In genomic region chr2:45496869-45497268, GRCh38 we compare ENCODE assay signal across 23 cellular contexts.
A peak's percentile ranks its signal among the peaks of the same experiment; 100 is the strongest.
DNase-seq lines count a peak whose midpoint lies in the region; ATAC-seq and TF ChIP-seq lines count a peak whose summit lies in the region.
"Had no signal": no experiment of that assay in that cellular context is flagged by ENCODE, and none has a peak within 500 bp of the region (broad histone marks: within the 10 kb centered on the region; RNA-seq: fewer than 3 reads in every experiment).

No MANE protein-coding gene starts in this region.

- no peaks in the 10 kb centered on the region for H4K20me1 ChIP-seq in Karpas-422 (ENCODE audit: insufficient read depth, low read depth, low read length)
- H4K20me1 ChIP-seq: BLaER1 had no signal

- CTCF ChIA-PET in CD4-positive, alpha-beta memory T cell (lab: Charles Lee; ENCODE audit: partially characterized antibody): interaction anchor here (1.2 to 1.9 kb wide), 2 partner anchors 71 to 515 kb away, joined by 3 to 8 read pairs; no protein-coding TSS in a partner anchor

- no peak overlapping the region for H2BK12ac ChIP-seq in trophoblast cell (ENCODE audit: low read length)

- H3K79me2 ChIP-seq in Karpas-422 (ENCODE audit: low read length): no peaks in the 10 kb centered on the region
- no peaks in the 10 kb centered on the region for H3K79me2 ChIP-seq in parathyroid adenoma
- no peaks in the 10 kb centered on the region for H3K79me2 ChIP-seq in trophoblast cell (ENCODE audit: control insufficient read depth, insufficient read depth, low read length, poor library complexity)

- H2AFZ ChIP-seq in Karpas-422 (ENCODE audit: low read length) (no peak overlapping the region), parathyroid adenoma (peak overlapping the region; percentile 33), trophoblast cell (ENCODE audit: insufficient read depth, low read length, poor library complexity) (no peak overlapping the region)

- POLR2A ChIA-PET in CD4-positive, alpha-beta memory T cell (lab: Charles Lee; ENCODE audit: partially characterized antibody): no interaction called here

- no peak overlapping the region for H3K14ac ChIP-seq in trophoblast cell (ENCODE audit: low read length)

- no peak for ATAC-seq in HG02973 (IDR thresholded peaks at IDR 0.05; ENCODE audit: unreplicated experiment)
- ATAC-seq: left lobe of liver; natural killer cell treated with Interleukin-12 subunit alpha and Interleukin-12 subunit beta and Interleukin-15 and Interleukin-18, amount 100 ng/mL, for 72 hours; sciatic nerve had no signal

- H3K27me3 Mint-ChIP-seq in activated T-cell treated with anti-CD3 and anti-CD28 coated beads, Interleukin-2, amount 50 U/mL, for 24 hours: no peaks in the 10 kb centered on the region
- H3K27me3 Mint-ChIP-seq in activated naive CD8-positive, alpha-beta T cell: no peaks in the 10 kb centered on the region
- no peaks in the 10 kb centered on the region for H3K27me3 Mint-ChIP-seq in CD4-positive, alpha-beta memory T cell
- H3K27me3 Mint-ChIP-seq: activated CD8-positive, alpha-beta memory T cell treated with anti-CD3 and anti-CD28 coated beads, Interleukin-2, amount 10 ng/mL, durations not matched to agents 7 days and 5 days; natural killer cell treated with Interleukin-12 subunit alpha and Interleukin-12 subunit beta and Interleukin-15 and Interleukin-18, amount 100 ng/mL, for 72 hours had no signal

- WGBS in trophoblast cell (ENCODE audit: extremely low coverage, insufficient coverage, insufficient read length): no CpG with 5 or more reads among the region's 2 CpGs

- H2AK5ac ChIP-seq in trophoblast cell (ENCODE audit: low read length): no peak overlapping the region

- no peak for TF ChIP-seq CTCF in parathyroid adenoma (IDR thresholded peaks at IDR 0.05)

- peaks cover 27% of the 10 kb centered on the region for H3K36me3 Mint-ChIP-seq in activated T-cell treated with anti-CD3 and anti-CD28 coated beads, Interleukin-2, amount 50 U/mL, for 24 hours (ENCODE audit: low read depth)
- peaks cover 6% of the 10 kb centered on the region for H3K36me3 Mint-ChIP-seq in activated naive CD8-positive, alpha-beta T cell
- peaks cover 0 to 13% of the 10 kb centered on the region in 2 donors for H3K36me3 Mint-ChIP-seq in CD4-positive, alpha-beta memory T cell
- H3K36me3 Mint-ChIP-seq: natural killer cell treated with Interleukin-12 subunit alpha and Interleukin-12 subunit beta and Interleukin-15 and Interleukin-18, amount 100 ng/mL, for 72 hours had no signal

- H3K4me3 ChIP-seq in Karpas-422 (ENCODE audit: low read length) (no peak overlapping the region), parathyroid adenoma (ENCODE audit: low read depth, low read length) (no peak overlapping the region), trophoblast cell (ENCODE audit: low read depth, low read length) (no peak overlapping the region)
- H3K4me3 ChIP-seq in CD4-positive, alpha-beta memory T cell (ENCODE audit: low read length in 2 of 2): no peak overlapping the region
- H3K4me3 ChIP-seq: ascending aorta, BLaER1, SK-N-MC, thyroid gland had no signal

- H3K9me2 ChIP-seq in Karpas-422 (replicated peaks; ENCODE audit: insufficient read depth, low read length): no peaks in the 10 kb centered on the region

- no peak overlapping the region for H2BK120ac ChIP-seq in trophoblast cell (ENCODE audit: insufficient read depth, low read length, poor library complexity)

- no peak overlapping the region for H3K23ac ChIP-seq in trophoblast cell (ENCODE audit: low read length)

- no peak overlapping the region for H3K4ac ChIP-seq in trophoblast cell (ENCODE audit: low read depth, low read length)

- H3K9me3 Mint-ChIP-seq in activated T-cell treated with anti-CD3 and anti-CD28 coated beads, Interleukin-2, amount 50 U/mL, for 24 hours: no peaks in the 10 kb centered on the region
- H3K9me3 Mint-ChIP-seq in activated naive CD8-positive, alpha-beta T cell (ENCODE audit: low read depth): no peaks in the 10 kb centered on the region
- H3K9me3 Mint-ChIP-seq in CD4-positive, alpha-beta memory T cell: peaks cover 0 to 2% (median 0%) of the 10 kb centered on the region in 8 donors

- H3K79me1 ChIP-seq in trophoblast cell (ENCODE audit: low read length): no peaks in the 10 kb centered on the region

- intact Hi-C loops in CD4-positive, alpha-beta memory T cell (cut with micrococcal nuclease): no loop called here

- no peak overlapping the region for H3K4me2 ChIP-seq in Karpas-422 (ENCODE audit: low read depth, low read length, poor library complexity, severe bottlenecking)
- no peak overlapping the region for H3K4me2 ChIP-seq in parathyroid adenoma (ENCODE audit: low read length)
- H3K4me2 ChIP-seq in trophoblast cell (ENCODE audit: low read length): no peak overlapping the region
- H3K4me2 ChIP-seq: BLaER1 had no signal

- no peak overlapping the region for H3K18ac ChIP-seq in trophoblast cell (ENCODE audit: low read length)

- peak overlapping the region; percentile 93 for H3K27ac Mint-ChIP-seq in activated T-cell treated with anti-CD3 and anti-CD28 coated beads, Interleukin-2, amount 50 U/mL, for 24 hours
- peak overlapping the region; percentile 19 for H3K27ac Mint-ChIP-seq in activated naive CD8-positive, alpha-beta T cell
- peak overlapping the region in 3 of 7 donors; percentile 11 to 53 (median 13) for H3K27ac Mint-ChIP-seq in CD4-positive, alpha-beta memory T cell
- H3K27ac Mint-ChIP-seq: activated CD8-positive, alpha-beta memory T cell treated with anti-CD3 and anti-CD28 coated beads, Interleukin-2, amount 10 ng/mL, durations not matched to agents 7 days and 5 days; mesothelial cell of epicardium; natural killer cell treated with Interleukin-12 subunit alpha and Interleukin-12 subunit beta and Interleukin-15 and Interleukin-18, amount 100 ng/mL, for 72 hours had no signal

- H4K8ac ChIP-seq in trophoblast cell (ENCODE audit: low read depth, low read length): no peak overlapping the region

- H3K4me3 Mint-ChIP-seq in activated T-cell treated with anti-CD3 and anti-CD28 coated beads, Interleukin-2, amount 50 U/mL, for 24 hours: peak overlapping the region; percentile 14
- H3K4me3 Mint-ChIP-seq in activated naive CD8-positive, alpha-beta T cell: no peak overlapping the region
- no peak overlapping the region for H3K4me3 Mint-ChIP-seq in CD4-positive, alpha-beta memory T cell
- H3K4me3 Mint-ChIP-seq: activated CD8-positive, alpha-beta memory T cell treated with anti-CD3 and anti-CD28 coated beads, Interleukin-2, amount 10 ng/mL, durations not matched to agents 7 days and 5 days; mesothelial cell of epicardium; natural killer cell treated with Interleukin-12 subunit alpha and Interleukin-12 subunit beta and Interleukin-15 and Interleukin-18, amount 100 ng/mL, for 72 hours had no signal

- H3K27ac ChIP-seq in Karpas-422 (ENCODE audit: low read length) (peak overlapping the region; percentile 27), parathyroid adenoma (peak overlapping the region; percentile 17), trophoblast cell (ENCODE audit: low read depth, low read length) (no peak overlapping the region)
- H3K27ac ChIP-seq in CD4-positive, alpha-beta memory T cell (ENCODE audit: low read depth, low read length): no peak overlapping the region
- H3K27ac ChIP-seq: ascending aorta, BLaER1, SK-N-MC, thyroid gland had no signal

- H3K4me1 ChIP-seq in Karpas-422 (ENCODE audit: low read length) (peaks cover 53% of the 10 kb centered on the region), parathyroid adenoma (peaks cover 5% of the 10 kb centered on the region), trophoblast cell (ENCODE audit: control insufficient read depth in 1 of 2, insufficient read depth in 2 of 2, low read length in 2 of 2) (no peaks in the 10 kb centered on the region)
- no peaks in the 10 kb centered on the region for H3K4me1 ChIP-seq in CD4-positive, alpha-beta memory T cell (ENCODE audit: insufficient read depth, low read length)
- H3K4me1 ChIP-seq: ascending aorta, thyroid gland had no signal

- no peak for DNase-seq in activated T-cell treated with anti-CD3 and anti-CD28 coated beads, Interleukin-2, amount 50 U/mL, for 24 hours
- no peak for DNase-seq in activated T-cell treated with anti-CD3 and anti-CD28 coated beads, Interleukin-2, amount 50 U/mL, for 48 hours
- DNase-seq in Karpas-422: no peak
- no peak for DNase-seq in trophoblast cell
- DNase-seq in CD4-positive, alpha-beta memory T cell: no peak
- DNase-seq: effector CD8-positive, alpha-beta T cell; GOT3; NCI-H1105 treated with DMSO at 0.1 percent for 48 hours; NCI-H2081 treated with DMSO at 0.1 percent for 48 hours; NCI-H510A; RPMI8226; thyroid gland had no signal

- H3K9me3 ChIP-seq in Karpas-422 (ENCODE audit: low read length) (no peaks in the 10 kb centered on the region), parathyroid adenoma (ENCODE audit: control insufficient read depth, low read length) (no peaks in the 10 kb centered on the region), trophoblast cell (ENCODE audit: insufficient read depth, low read depth, low read length) (peaks cover 5% of the 10 kb centered on the region)
- no peaks in the 10 kb centered on the region for H3K9me3 ChIP-seq in CD4-positive, alpha-beta memory T cell (ENCODE audit: control insufficient read depth in 1 of 2, low read length in 2 of 2)
- H3K9me3 ChIP-seq: ascending aorta, thyroid gland had no signal

- H3K27me3 ChIP-seq in Karpas-422 (ENCODE audit: low read length) (no peaks in the 10 kb centered on the region), parathyroid adenoma (ENCODE audit: control insufficient read depth, insufficient read depth, low read length) (no peaks in the 10 kb centered on the region), trophoblast cell (ENCODE audit: insufficient read depth, low read length) (no peaks in the 10 kb centered on the region)
- no peaks in the 10 kb centered on the region for H3K27me3 ChIP-seq in CD4-positive, alpha-beta memory T cell (ENCODE audit: insufficient read depth, low read length)
- H3K27me3 ChIP-seq: ascending aorta, BLaER1, thyroid gland had no signal

- H4K91ac ChIP-seq in trophoblast cell (ENCODE audit: low read depth, low read length): no peak overlapping the region

- peaks cover 45% of the 10 kb centered on the region for H3K4me1 Mint-ChIP-seq in activated T-cell treated with anti-CD3 and anti-CD28 coated beads, Interleukin-2, amount 50 U/mL, for 24 hours (ENCODE audit: low read depth)
- H3K4me1 Mint-ChIP-seq in activated naive CD8-positive, alpha-beta T cell (ENCODE audit: low read depth): peaks cover 26% of the 10 kb centered on the region
- peaks cover 0 to 10% (median 6%) of the 10 kb centered on the region in 4 donors for H3K4me1 Mint-ChIP-seq in CD4-positive, alpha-beta memory T cell

- H2BK5ac ChIP-seq in trophoblast cell (ENCODE audit: low read depth, low read length, poor library complexity): no peak overlapping the region

- H3K36me3 ChIP-seq in Karpas-422 (ENCODE audit: insufficient read depth, low read length) (no peaks in the 10 kb centered on the region), parathyroid adenoma (ENCODE audit: control insufficient read depth, insufficient read depth, low read length) (no peaks in the 10 kb centered on the region), trophoblast cell (ENCODE audit: control insufficient read depth in 1 of 2, insufficient read depth in 2 of 2, low read length in 2 of 2) (peaks cover 2 to 6% of the 10 kb centered on the region in 2 experiments)
- H3K36me3 ChIP-seq in CD4-positive, alpha-beta memory T cell (ENCODE audit: insufficient read depth, low read length): no peaks in the 10 kb centered on the region
- H3K36me3 ChIP-seq: ascending aorta, thyroid gland had no signal

- H4K12ac ChIP-seq in trophoblast cell (ENCODE audit: low read depth, low read length): no peak overlapping the region

- H3K9ac ChIP-seq in Karpas-422 (ENCODE audit: low read length): no peak overlapping the region
- no peak overlapping the region for H3K9ac ChIP-seq in parathyroid adenoma
- no peak overlapping the region for H3K9ac ChIP-seq in trophoblast cell (ENCODE audit: low read length)
- H3K9ac ChIP-seq: BLaER1 had no signal

Comparison
In these comparisons a context has a peak if more than half of its experiments do, and no peak if none do; other contexts are left out.
1. H3K27ac ChIP-seq: peak in Karpas-422 (single experiment) and parathyroid adenoma (single experiment); none in trophoblast cell (single experiment) and CD4-positive, alpha-beta memory T cell (single experiment).